9 cellular contexts compared by ENCODE assay signal in genomic region chr14:89899917-89900680, GRCh38. TPM values are rescaled to one million over a fixed set of nuclear protein-coding genes. Genes with fewer than 3 reads are reported as not detected.
DNase-seq lines count a peak whose midpoint lies in the region; FAIRE-seq and TF ChIP-seq lines count a peak whose summit lies in the region.
"Had no signal": no experiment of that assay in that cellular context is flagged by ENCODE, and none has a peak within 500 bp of the region (broad histone marks: within the 10 kb centered on the region; RNA-seq: fewer than 3 reads in every experiment).

No MANE protein-coding gene starts in this region.

- H3K36me3 ChIP-seq in kidney (ENCODE audit: control insufficient read depth in 1 of 2, insufficient read depth in 2 of 2, low read length in 2 of 2) = no peaks in the 10 kb centered on the region
- H3K36me3 ChIP-seq: BLaER1 had no signal

- intact Hi-C loops in kidney (cut with DNase I) = no loop called here

- H3K4me1 ChIP-seq in kidney (ENCODE audit: control insufficient read depth in 1 of 2, insufficient read depth in 1 of 2, low read depth in 1 of 2, low read length in 2 of 2) = no peaks in the 10 kb centered on the region
- H3K4me1 ChIP-seq: BLaER1 had no signal

- no peak overlapping the region for H3K9ac ChIP-seq in kidney (ENCODE audit: low read length in 2 of 2)
- H3K9ac ChIP-seq: BLaER1 had no signal

- peak; percentile 37 for DNase-seq in DMS53 (lab: John Stamatoyannopoulos, UW)
- no peak for DNase-seq in DMS53 treated with DMSO at 0.1 percent for 48 hours (lab: John Stamatoyannopoulos, UW; ENCODE audit: unreplicated experiment)
- no peak for DNase-seq in HL-60 (ENCODE audit: low read depth in 1 of 2, low spot score in 1 of 2)
- no peak for DNase-seq in kidney
- DNase-seq in A172 (ENCODE audit: low spot score) = no peak
- DNase-seq in activated T-cell treated with anti-CD3 and anti-CD28 coated beads for 4 hours = no peak
- no peak for DNase-seq in mucosa of gallbladder (ENCODE audit: low spot score)

- TF ChIP-seq CTCF in HL-60 (IDR thresholded peaks at IDR 0.05; ENCODE audit: insufficient read depth, low read length) (peak; percentile 9), WI38 (IDR thresholded peaks at IDR 0.05; ENCODE audit: low read depth, low read length) (peak; percentile 39; the same call in 1 of the 2 replicates), kidney (IDR thresholded peaks at IDR 0.05; ENCODE audit: borderline replicate concordance, extremely low read depth, insufficient read depth) (peak; percentile 26)

- H3K27me3 ChIP-seq in HL-60 (ENCODE audit: insufficient read depth, poor library complexity, severe bottlenecking) = no peaks in the 10 kb centered on the region
- H3K27me3 ChIP-seq: BLaER1 had no signal

- H3K4me3 ChIP-seq in HL-60 (replicated peaks; ENCODE audit: insufficient read depth, low read length) (no peak overlapping the region), WI38 (ENCODE audit: low read depth, low read length) (peak overlapping the region; percentile 31), kidney (ENCODE audit: low read length in 2 of 2) (no peak overlapping the region)
- H3K4me3 ChIP-seq: BLaER1 had no signal

- no peaks in the 10 kb centered on the region for H3K9me3 ChIP-seq in kidney (ENCODE audit: control insufficient read depth in 1 of 2, low read length in 2 of 2)

- FAIRE-seq in kidney (lab: Jason Lieb, UNC) = no peak

- no peak overlapping the region for H3K27ac ChIP-seq in HL-60 (replicated peaks)
- H3K27ac ChIP-seq in kidney (ENCODE audit: low read depth in 2 of 2, low read length in 2 of 2) = no peak overlapping the region
- H3K27ac ChIP-seq: BLaER1 had no signal

RNA-seq across cellular contexts. Expression of gene EFCAB11, which starts 54.4 kb away (rescaled TPM):
- total RNA-seq in kidney = 8.9 TPM
- polyA plus RNA-seq in kidney (ENCODE audit: insufficient read depth, low read depth, low replicate concordance) = 8.4 TPM
- 3.6 and 4.9 TPM in 2 replicates for total RNA-seq in A172 (2014; rRNA removed; shearing (Covaris generic))
- 16.1 TPM for total RNA-seq in mucosa of gallbladder

RNA-seq across cellular contexts. Expression of gene TDP1, which starts 55.6 kb away (rescaled TPM):
- total RNA-seq in kidney (15.7 TPM), mucosa of gallbladder (13.6 TPM)
- polyA plus RNA-seq in kidney (ENCODE audit: insufficient read depth, low read depth, low replicate concordance) = 4.8 TPM
- 45.9 and 50.6 TPM in 2 replicates for total RNA-seq in A172 (2014; rRNA removed; shearing (Covaris generic))
